Comparison of ENCODE assay signal across 10 cellular contexts in genomic region chr5:136057401-136057951, GRCh38. TPM values are rescaled to one million over a fixed set of nuclear protein-coding genes. Genes with fewer than 3 reads are reported as not detected.
DNase-seq lines count a peak whose midpoint lies in the region; ATAC-seq and TF ChIP-seq lines count a peak whose summit lies in the region.
"Had no signal": no experiment of that assay in that cellular context is flagged by ENCODE, and none has a peak within 500 bp of the region (broad histone marks: within the 10 kb centered on the region; RNA-seq: fewer than 3 reads in every experiment).

No MANE protein-coding gene starts in this region.

- TF ChIP-seq CTCF in astrocyte of the cerebellum (IDR thresholded peaks at IDR 0.05; ENCODE audit: low read depth, low read length, missing control alignments) (no peak), stomach (IDR thresholded peaks at IDR 0.05) (no peak)

- no peak overlapping the region for H3K4me3 ChIP-seq in astrocyte of the cerebellum (ENCODE audit: low read depth, low read length)
- H3K4me3 ChIP-seq in stomach: no peak overlapping the region
- H3K4me3 ChIP-seq: skin epidermis had no signal

- peaks cover 0 to 32% (median 10%) of the 10 kb centered on the region in 4 donors for H3K36me3 ChIP-seq in stomach

- 49 to 72% (median 61%) methylated on average over 5 of the region's 5 CpGs for WGBS in stomach, 5 donors

- intact Hi-C loops in stomach (cut with DNase I; ENCODE audit: low total_unique reads): loop anchor here (10.0 kb wide), 1 partner anchor 113 kb away; no protein-coding TSS in a partner anchor

- H3K4me1 ChIP-seq in stomach: peaks cover 9 to 51% (median 32%) of the 10 kb centered on the region in 4 donors

- no peak for TF ChIP-seq POLR2A in stomach (IDR thresholded peaks at IDR 0.05)

- H3K27me3 ChIP-seq in stomach: no peaks in the 10 kb centered on the region

- no peaks in the 10 kb centered on the region for H3K9me3 ChIP-seq in stomach

- DNase-seq in M059J (ENCODE audit: low read depth): peak; percentile 71
- peak; percentile 53 for DNase-seq in astrocyte of the cerebellum (ENCODE audit: low read depth)
- DNase-seq in iris pigment epithelial cell (ENCODE audit: low read depth): peak; percentile 78
- DNase-seq in stomach: no peak
- DNase-seq in NOMO-1 treated with dmso at 0.1 percent for 144 hours (lab: John Stamatoyannopoulos, UW; ENCODE audit: unreplicated experiment): no peak
- DNase-seq: DND-41; stimulated activated naive CD4-positive, alpha-beta T cell had no signal

- peak overlapping the region; percentile 19 to 88 (median 79) for H3K27ac ChIP-seq in stomach

- in situ Hi-C loops in astrocyte of the cerebellum (cut with HindIII; ENCODE audit: low sequenced_read_pairs): no loop called here

- TF ChIP-seq EP300 in stomach (IDR thresholded peaks at IDR 0.05): no peak

- ATAC-seq in GM18867 (IDR thresholded peaks at IDR 0.05; ENCODE audit: unreplicated experiment) (no peak), HG03469 (IDR thresholded peaks at IDR 0.05; ENCODE audit: unreplicated experiment) (no peak)

RNA-seq across cellular contexts. Expression of gene TGFBI, which starts 28.7 kb away (rescaled TPM):
- 567 and 744 TPM in 2 replicates for total RNA-seq in M059J (2014; rRNA removed; shearing (Covaris generic))
- total RNA-seq in stomach: 100 to 1,000 TPM in 1 of 5 donors, 10 to 100 TPM in 4; 24.5 to 180 (median 70.1) TPM
- 100 to 1,000 TPM in 1 of 3 donors, 10 to 100 TPM in 2; 43.5 to 116 (median 54.4) TPM for polyA plus RNA-seq in stomach

Comparison
In these comparisons a context has a peak if more than half of its experiments do, and no peak if none do; other contexts are left out.
1. DNase-seq: peak in M059J (single experiment), astrocyte of the cerebellum (single experiment) and iris pigment epithelial cell (single experiment); none in stomach (single experiment) and NOMO-1 treated with dmso at 0.1 percent for 144 hours (single experiment).